28 cellular contexts compared by ENCODE assay signal in genomic region chr2:30782124-30782523, GRCh38. TPM values are rescaled to one million over a fixed set of nuclear protein-coding genes. Genes with fewer than 3 reads are reported as not detected.
"Had no signal": no experiment of that assay in that cellular context is flagged by ENCODE, and none has a peak within 500 bp of the region (broad histone marks: within the 10 kb centered on the region; RNA-seq: fewer than 3 reads in every experiment).

No MANE protein-coding gene starts in this region.

- FAIRE-seq: endothelial cell of umbilical vein had no signal

- H3K27ac ChIP-seq: adrenal gland, ascending aorta, brain microvascular endothelial cell, esophagus squamous epithelium, parathyroid adenoma, thoracic aorta had no signal

- H3K4me3 ChIP-seq: adrenal gland, ascending aorta, esophagus squamous epithelium, smooth muscle cell, thoracic aorta had no signal

- H3K9ac ChIP-seq: parathyroid adenoma had no signal

- H3K27me3 ChIP-seq: adrenal gland, ascending aorta, brain microvascular endothelial cell had no signal

- H3K79me2 ChIP-seq: parathyroid adenoma had no signal

- H3K4me3 Mint-ChIP-seq: activated B cell treated with CpG ODN at 0.5 μM for 24 hours; activated CD4-positive, alpha-beta memory T cell treated with anti-CD3 and anti-CD28 coated beads, Interleukin-2, amount 10 ng/mL, durations not matched to agents 7 days and 5 days; activated naive CD8-positive, alpha-beta T cell; activated T-cell treated with anti-CD3 and anti-CD28 coated beads, Interleukin-2, amount 50 U/mL, for 24 hours; activated T-helper 17 cell treated with anti-CD3 and anti-CD28 coated beads, Interleukin-2, amount 50 U/mL, for 72 hours; memory B cell; naive B cell had no signal

- H3K27ac Mint-ChIP-seq: activated B cell treated with CpG ODN at 0.5 μM for 24 hours; activated CD4-positive, alpha-beta memory T cell treated with anti-CD3 and anti-CD28 coated beads, Interleukin-2, amount 10 ng/mL, durations not matched to agents 7 days and 5 days; activated naive CD8-positive, alpha-beta T cell; activated T-cell treated with anti-CD3 and anti-CD28 coated beads, Interleukin-2, amount 50 U/mL, for 24 hours; activated T-helper 17 cell treated with anti-CD3 and anti-CD28 coated beads, Interleukin-2, amount 50 U/mL, for 72 hours; memory B cell; naive B cell had no signal

- H3K27me3 Mint-ChIP-seq: activated B cell treated with CpG ODN at 0.5 μM for 24 hours, naive B cell had no signal

- H3K4me2 ChIP-seq: smooth muscle cell had no signal

- H3K9me3 Mint-ChIP-seq: activated B cell treated with CpG ODN at 0.5 μM for 24 hours; activated CD4-positive, alpha-beta memory T cell treated with anti-CD3 and anti-CD28 coated beads, Interleukin-2, amount 10 ng/mL, durations not matched to agents 7 days and 5 days; activated T-cell treated with anti-CD3 and anti-CD28 coated beads, Interleukin-2, amount 50 U/mL, for 24 hours; activated T-helper 17 cell treated with anti-CD3 and anti-CD28 coated beads, Interleukin-2, amount 50 U/mL, for 72 hours; memory B cell; naive B cell had no signal

- H3K4me1 Mint-ChIP-seq: activated B cell treated with CpG ODN at 0.5 μM for 24 hours; activated CD4-positive, alpha-beta memory T cell treated with anti-CD3 and anti-CD28 coated beads, Interleukin-2, amount 10 ng/mL, durations not matched to agents 7 days and 5 days; activated T-helper 17 cell treated with anti-CD3 and anti-CD28 coated beads, Interleukin-2, amount 50 U/mL, for 72 hours; memory B cell; naive B cell had no signal

- H3K9me3 ChIP-seq: adrenal gland, ascending aorta, esophagus squamous epithelium, thoracic aorta had no signal

- DNase-seq: activated B cell treated with CpG ODN at 0.5 μM for 24 hours; activated CD4-positive, alpha-beta memory T cell treated with anti-CD3 and anti-CD28 coated beads, Interleukin-2, amount 10 ng/mL, durations not matched to agents 7 days and 5 days; activated CD4-positive, alpha-beta T cell treated with anti-CD3 and anti-CD28 coated beads for 48 hours; activated T-cell treated with anti-CD3 and anti-CD28 coated beads, Interleukin-2, amount 50 U/mL, for 24 hours; brain microvascular endothelial cell; central memory CD4-positive, alpha-beta T cell; effector memory CD4-positive, alpha-beta T cell; esophagus squamous epithelium; naive B cell; nucleus accumbens; stimulated activated CD4-positive, alpha-beta T cell treated with anti-CD3 and anti-CD28 coated beads, Interleukin-15, amount 100 ng/mL, for 24 hours; stimulated activated naive CD4-positive, alpha-beta T cell; T-helper 1 cell; T1000 had no signal

- H3K36me3 Mint-ChIP-seq: activated naive CD8-positive, alpha-beta T cell; memory B cell; naive B cell had no signal

- H3K4me1 ChIP-seq: adrenal gland, ascending aorta, esophagus squamous epithelium, parathyroid adenoma had no signal

- ATAC-seq: activated T-helper 17 cell treated with anti-CD3 and anti-CD28 coated beads, Interleukin-2, amount 50 U/mL, for 72 hours; sciatic nerve had no signal

- H2AFZ ChIP-seq: parathyroid adenoma had no signal

- H3K36me3 ChIP-seq: adrenal gland, ascending aorta, brain microvascular endothelial cell, esophagus squamous epithelium, thoracic aorta had no signal

RNA-seq across cellular contexts. Expression of gene CAPN13, which starts 25.1 kb away (rescaled TPM):
- total RNA-seq: activated B cell treated with CpG ODN at 0.5 μM for 24 hours; activated CD4-positive, alpha-beta memory T cell treated with anti-CD3 and anti-CD28 coated beads, Interleukin-2, amount 10 ng/mL, durations not matched to agents 7 days and 5 days; activated T-helper 17 cell treated with anti-CD3 and anti-CD28 coated beads, Interleukin-2, amount 50 U/mL, for 72 hours; ascending aorta; dermis microvascular lymphatic vessel endothelial cell; endothelial cell of umbilical vein; fibroblast of villous mesenchyme; kidney epithelial cell had no signal
- polyA plus RNA-seq: endothelial cell of umbilical vein, neural cell had no signal
